ENCODE assay signal across 8 cellular contexts in the genomic region with DNA sequence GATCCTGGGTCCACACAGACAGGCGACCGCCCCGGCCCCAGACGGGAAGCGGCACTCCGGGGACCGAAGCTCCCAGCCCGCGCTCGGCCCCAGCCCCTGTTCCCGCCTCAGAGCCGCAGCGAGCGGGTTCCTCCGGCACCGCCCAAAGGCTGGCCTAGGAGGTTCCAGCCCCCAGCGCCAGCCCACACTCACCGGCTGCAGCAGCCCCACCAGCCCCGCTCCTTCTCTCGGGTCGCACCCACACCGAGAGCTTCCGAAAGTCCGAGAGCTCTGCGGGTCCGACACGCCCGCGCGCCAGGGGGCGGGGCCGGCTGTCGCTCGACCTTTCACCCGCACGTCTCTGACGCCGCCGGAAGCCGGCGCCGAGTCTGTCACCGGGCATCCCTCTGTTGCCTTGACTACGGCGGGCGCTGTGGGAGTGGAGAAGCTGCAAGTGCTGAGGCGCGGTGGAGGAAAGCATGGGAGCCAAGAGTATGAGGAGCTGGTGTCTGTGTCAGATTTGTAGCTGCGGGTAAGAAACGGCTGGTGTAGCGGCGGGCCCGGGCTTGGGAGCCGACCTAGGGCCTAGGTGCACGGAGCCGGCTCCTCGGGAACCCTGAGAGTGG. TPM values are rescaled to one million over a fixed set of nuclear protein-coding genes. Genes with fewer than 3 reads are reported as not detected.
DNase-seq lines count a peak whose midpoint lies in the region; ATAC-seq and TF ChIP-seq lines count a peak whose summit lies in the region.

A gene (minus strand): TSS at position 313 of the 605 bp plus-strand sequence. CDS start 956 bp downstream, outside the sequence.
A gene with protein sequence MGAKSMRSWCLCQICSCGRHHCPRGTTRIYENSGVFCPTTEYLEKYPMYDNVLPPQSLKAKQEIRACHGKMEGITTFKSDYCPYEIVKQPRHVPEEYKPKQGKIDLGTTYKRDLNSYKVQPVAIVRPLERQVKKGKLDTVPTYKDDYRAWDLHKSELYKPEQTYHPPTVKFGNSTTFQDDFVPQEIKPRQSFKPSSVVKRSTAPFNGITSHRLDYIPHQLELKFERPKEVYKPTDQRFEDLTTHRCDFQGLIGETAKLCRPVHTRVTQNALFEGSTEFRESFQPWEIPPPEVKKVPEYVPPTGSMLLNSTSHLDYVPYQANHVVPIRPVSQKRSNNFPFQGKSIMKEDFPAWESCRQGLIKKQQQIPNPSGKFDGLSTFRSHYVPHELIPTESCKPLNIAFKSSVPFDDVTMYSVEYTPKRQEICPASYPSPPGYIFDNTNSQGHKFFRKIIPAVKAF (plus strand): TSS at position 397 of the 605 bp plus-strand sequence. CDS start 62 bp downstream, at position 459.

- peak; percentile 75 for TF ChIP-seq POLR2A in GM19099 (IDR thresholded peaks at IDR 0.05; ENCODE audit: extremely low read depth, insufficient read length, low read depth)

- TF ChIP-seq CTCF in coronary artery (IDR thresholded peaks at IDR 0.05), result no peak

- H3K4me3 ChIP-seq in coronary artery, result peak within 1 kb of the TSS; percentile 96

- intact Hi-C loops in left colon (cut with DNase I, micrococcal nuclease), result no loop called here

- peak; percentile 82 for ATAC-seq in HG03378 (IDR thresholded peaks at IDR 0.05; ENCODE audit: unreplicated experiment)
- ATAC-seq in left colon, result peak; percentile 95

- DNase-seq in Ammon's horn (ENCODE audit: low spot score) (peak; percentile 94), NCI-H510A (lab: John Stamatoyannopoulos, UW) (peak; percentile 77), coronary artery (ENCODE audit: low spot score) (peak; percentile 96), left colon (peak; percentile 90 to 97)
- peak; percentile 84 to 89 for DNase-seq in activated CD4-positive, alpha-beta T cell treated with anti-CD3 and anti-CD28 coated beads for 4 hours
- DNase-seq in stimulated activated CD4-positive, alpha-beta T cell treated with anti-CD3 and anti-CD28 coated beads, Interleukin-1b, Interleukin-23, amount 100 ng/mL, for 48 hours, result peak; percentile 93

- peak within 1 kb of the TSS; percentile 27 to 83 for H3K27ac ChIP-seq in coronary artery

RNA-seq across cellular contexts. Expression of the first gene that starts in this region (rescaled TPM):
- 10 to 100 TPM; 32.2 to 48.0 TPM for total RNA-seq in left colon

RNA-seq across cellular contexts. Expression of the second gene that starts in this region (rescaled TPM):
- total RNA-seq in left colon, result 1 to 10 TPM; 1.5 to 8.5 TPM

Comparison
In these comparisons a context has a peak if more than half of its experiments do, and no peak if none do; other contexts are left out.
1. Peak in every context shown above with its lines: DNase-seq, ATAC-seq, H3K4me3 ChIP-seq and H3K27ac ChIP-seq.